Comparison of ENCODE assay signal across 16 cellular contexts in the genomic region with DNA sequence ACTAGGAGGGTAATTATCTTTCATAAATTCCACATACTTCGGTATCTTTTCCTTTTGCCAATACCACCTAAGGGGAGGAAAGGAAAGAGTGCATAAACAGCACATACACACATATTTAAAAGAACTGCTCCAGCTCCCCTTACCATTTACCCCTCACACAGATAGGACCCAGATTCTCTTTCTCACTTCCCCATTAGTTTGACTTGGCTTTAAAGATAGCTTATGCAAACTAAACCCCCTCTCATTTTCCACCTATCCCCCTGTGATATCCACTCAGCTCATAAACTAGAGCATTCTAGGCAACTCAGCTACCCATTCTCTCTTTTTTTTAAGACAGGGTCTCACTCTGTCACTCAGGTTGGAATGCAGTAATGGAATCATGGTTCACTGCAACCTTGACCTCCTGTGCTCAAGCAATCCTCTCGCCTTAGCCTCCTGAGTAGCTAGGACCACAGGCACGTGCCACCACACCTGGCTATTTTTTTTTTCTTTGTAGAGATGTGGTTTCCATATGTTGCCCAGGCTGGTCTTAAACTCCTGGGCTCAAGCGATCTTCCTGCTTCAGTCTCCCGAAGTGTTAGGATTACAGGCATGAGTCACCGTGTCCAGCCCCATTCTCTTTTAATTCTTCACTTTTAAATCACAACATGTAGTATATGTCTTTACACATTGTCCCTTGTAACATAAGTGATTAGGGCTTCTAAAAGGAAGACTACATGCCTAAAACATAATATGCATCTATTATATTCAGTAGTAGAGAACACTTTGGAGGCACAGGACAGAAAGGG. TPM values are rescaled to one million over a fixed set of nuclear protein-coding genes. Genes with fewer than 3 reads are reported as not detected.
DNase-seq lines count a peak whose midpoint lies in the region; ATAC-seq and TF ChIP-seq lines count a peak whose summit lies in the region.
"Had no signal": no experiment of that assay in that cellular context is flagged by ENCODE, and none has a peak within 500 bp of the region (broad histone marks: within the 10 kb centered on the region; RNA-seq: fewer than 3 reads in every experiment).

No MANE protein-coding gene starts in this region.

- H3K9me2 ChIP-seq in DOHH2 (replicated peaks; ENCODE audit: control insufficient read depth, low read length) = no peaks in the 10 kb centered on the region

- H4K20me1 ChIP-seq in DOHH2 (ENCODE audit: control insufficient read depth, insufficient read depth, low read depth, low read length) = no peaks in the 10 kb centered on the region

- DNase-seq in M059J (ENCODE audit: low read depth) (peak; percentile 35), T1000 (lab: John Stamatoyannopoulos, UW) (no peak), left ventricle myocardium superior (no peak), SIG-M5 treated with dmso at 0.1 percent for 504 hours (lab: John Stamatoyannopoulos, UW; ENCODE audit: unreplicated experiment) (no peak), endothelial cell (ENCODE audit: low spot score) (no peak)
- DNase-seq: activated CD4-positive, alpha-beta T cell treated with anti-CD3 and anti-CD28 coated beads, Interleukin-2, amount 50 U/mL, for 4 hours; activated naive CD4-positive, alpha-beta T cell treated with anti-CD3 and anti-CD28 coated beads for 36 hours; Caco-2; KG1; naive thymus-derived CD4-positive, alpha-beta T cell; PC-3; sigmoid colon had no signal

- H3K4me1 ChIP-seq in DOHH2 (ENCODE audit: control insufficient read depth, low read length) = peaks cover 27% of the 10 kb centered on the region

- H3K4me3 Mint-ChIP-seq in endothelial cell (ENCODE audit: unreplicated experiment) = no peak overlapping the region
- H3K4me3 Mint-ChIP-seq: activated naive CD4-positive, alpha-beta T cell treated with anti-CD3 and anti-CD28 coated beads for 36 hours; naive thymus-derived CD4-positive, alpha-beta T cell; T-helper 1 cell treated with Interleukin-12 subunit alpha and Interleukin-12 subunit beta and Interleukin-4 antibody, amounts not matched to agents 30 μg/mL and 1 μg/mL, for 36 hours had no signal

- H3F3A ChIP-seq in DOHH2 (ENCODE audit: control insufficient read depth, insufficient read depth) = no peaks in the 10 kb centered on the region

- no peaks in the 10 kb centered on the region for H3K9me3 ChIP-seq in DOHH2 (ENCODE audit: control insufficient read depth, insufficient read depth, low read length)
- H3K9me3 ChIP-seq: Caco-2, sigmoid colon had no signal

- no peaks in the 10 kb centered on the region for H3K36me3 Mint-ChIP-seq in endothelial cell (ENCODE audit: low read depth, unreplicated experiment)

- intact Hi-C loops in left ventricle myocardium superior (cut with micrococcal nuclease) = no loop called here

- H3K4me1 Mint-ChIP-seq in endothelial cell (ENCODE audit: unreplicated experiment) = peaks cover 6% of the 10 kb centered on the region

- H3K36me3 ChIP-seq in DOHH2 (ENCODE audit: control insufficient read depth, low read length) = no peaks in the 10 kb centered on the region

- peaks cover 3% of the 10 kb centered on the region for H3K27me3 Mint-ChIP-seq in endothelial cell (ENCODE audit: unreplicated experiment)
- H3K27me3 Mint-ChIP-seq: naive thymus-derived CD4-positive, alpha-beta T cell had no signal

- TF ChIP-seq CTCF in DOHH2 (IDR thresholded peaks at IDR 0.05; ENCODE audit: low read depth, low read length, poor library complexity, severe bottlenecking) (no peak), endothelial cell (IDR thresholded peaks at IDR 0.05; ENCODE audit: unreplicated experiment) (no peak)

- H3K9me3 Mint-ChIP-seq in endothelial cell (ENCODE audit: unreplicated experiment) = no peaks in the 10 kb centered on the region
- H3K9me3 Mint-ChIP-seq: activated naive CD4-positive, alpha-beta T cell treated with anti-CD3 and anti-CD28 coated beads for 36 hours; naive thymus-derived CD4-positive, alpha-beta T cell; T-helper 1 cell treated with Interleukin-12 subunit alpha and Interleukin-12 subunit beta and Interleukin-4 antibody, amounts not matched to agents 30 μg/mL and 1 μg/mL, for 36 hours had no signal

- no peak overlapping the region for H3K4me3 ChIP-seq in DOHH2 (ENCODE audit: low read length)
- H3K4me3 ChIP-seq: sigmoid colon had no signal

- peak; percentile 49 for ATAC-seq in GM19328 (IDR thresholded peaks at IDR 0.05; ENCODE audit: unreplicated experiment)
- peak; percentile 47 for ATAC-seq in HG02678 (IDR thresholded peaks at IDR 0.05; ENCODE audit: unreplicated experiment)
- ATAC-seq in left ventricle myocardium superior = no peak
- ATAC-seq: naive thymus-derived CD4-positive, alpha-beta T cell; PC-3 had no signal

- H3K4me2 ChIP-seq in DOHH2 (ENCODE audit: low read length) = peak overlapping the region; percentile 45

- no peaks in the 10 kb centered on the region for H3K79me2 ChIP-seq in DOHH2 (ENCODE audit: control insufficient read depth, low read length)

- no peak overlapping the region for H3K27ac ChIP-seq in DOHH2 (ENCODE audit: low read depth, low read length)
- H3K27ac ChIP-seq: sigmoid colon had no signal

- no peak overlapping the region for H3K27ac Mint-ChIP-seq in endothelial cell (ENCODE audit: unreplicated experiment)
- H3K27ac Mint-ChIP-seq: activated naive CD4-positive, alpha-beta T cell treated with anti-CD3 and anti-CD28 coated beads for 36 hours; naive thymus-derived CD4-positive, alpha-beta T cell; T-helper 1 cell treated with Interleukin-12 subunit alpha and Interleukin-12 subunit beta and Interleukin-4 antibody, amounts not matched to agents 30 μg/mL and 1 μg/mL, for 36 hours had no signal

- H3K27me3 ChIP-seq in DOHH2 (ENCODE audit: control insufficient read depth, low read length) = no peaks in the 10 kb centered on the region
- H3K27me3 ChIP-seq: sigmoid colon had no signal

RNA-seq across cellular contexts. Expression of gene FUCA2, which starts 4.0 kb away (rescaled TPM):
- 140 and 183 TPM in 2 replicates for total RNA-seq in M059J (2014; rRNA removed; shearing (Covaris generic))
- total RNA-seq in left ventricle myocardium superior = 35.0 TPM
- 31.0 TPM for total RNA-seq in endothelial cell (ENCODE audit: unreplicated experiment)

RNA-seq across cellular contexts. Expression of gene PEX3, which starts 56.9 kb away (rescaled TPM):
- total RNA-seq in M059J (2014; rRNA removed; shearing (Covaris generic)) = 31.4 and 38.1 TPM in 2 replicates
- total RNA-seq in left ventricle myocardium superior (21.7 TPM), endothelial cell (ENCODE audit: unreplicated experiment) (16.3 TPM)

RNA-seq across cellular contexts. Expression of gene ADAT2, which starts 57.1 kb away (rescaled TPM):
- 2.7 and 6.2 TPM in 2 replicates for total RNA-seq in M059J (2014; rRNA removed; shearing (Covaris generic))
- 1.9 TPM for total RNA-seq in left ventricle myocardium superior
- total RNA-seq in endothelial cell (ENCODE audit: unreplicated experiment) = 10.0 TPM
